ENCODE assay signal across 1 cellular context in the genomic region with DNA sequence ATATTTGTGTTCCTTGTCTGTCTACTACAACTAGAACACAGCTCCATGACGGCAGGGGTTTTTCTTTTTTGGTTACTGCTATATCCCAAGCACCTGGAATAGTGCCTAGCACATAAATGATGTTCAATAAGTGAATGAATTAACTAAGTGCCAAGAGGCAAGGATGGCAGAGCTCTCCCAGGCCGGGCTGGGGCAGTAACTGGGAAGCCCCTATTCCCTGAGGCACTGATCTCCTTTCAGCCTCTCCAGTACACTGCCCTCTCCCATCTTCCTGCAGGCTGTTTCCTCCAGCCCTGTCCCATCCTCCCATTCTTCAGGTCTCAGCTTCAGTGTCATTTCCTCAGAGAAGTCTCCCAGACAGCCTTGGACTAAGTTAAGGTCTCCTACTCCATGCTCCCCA.
TF ChIP-seq lines count a peak whose summit lies in the region.

No MANE protein-coding gene starts in this region.

TF ChIP-seq in WTC11, 78 proteins besides CTCF, POLR2A, EP300 and RAD21 (continued from another document):
- TF ChIP-seq, protein P1, sequence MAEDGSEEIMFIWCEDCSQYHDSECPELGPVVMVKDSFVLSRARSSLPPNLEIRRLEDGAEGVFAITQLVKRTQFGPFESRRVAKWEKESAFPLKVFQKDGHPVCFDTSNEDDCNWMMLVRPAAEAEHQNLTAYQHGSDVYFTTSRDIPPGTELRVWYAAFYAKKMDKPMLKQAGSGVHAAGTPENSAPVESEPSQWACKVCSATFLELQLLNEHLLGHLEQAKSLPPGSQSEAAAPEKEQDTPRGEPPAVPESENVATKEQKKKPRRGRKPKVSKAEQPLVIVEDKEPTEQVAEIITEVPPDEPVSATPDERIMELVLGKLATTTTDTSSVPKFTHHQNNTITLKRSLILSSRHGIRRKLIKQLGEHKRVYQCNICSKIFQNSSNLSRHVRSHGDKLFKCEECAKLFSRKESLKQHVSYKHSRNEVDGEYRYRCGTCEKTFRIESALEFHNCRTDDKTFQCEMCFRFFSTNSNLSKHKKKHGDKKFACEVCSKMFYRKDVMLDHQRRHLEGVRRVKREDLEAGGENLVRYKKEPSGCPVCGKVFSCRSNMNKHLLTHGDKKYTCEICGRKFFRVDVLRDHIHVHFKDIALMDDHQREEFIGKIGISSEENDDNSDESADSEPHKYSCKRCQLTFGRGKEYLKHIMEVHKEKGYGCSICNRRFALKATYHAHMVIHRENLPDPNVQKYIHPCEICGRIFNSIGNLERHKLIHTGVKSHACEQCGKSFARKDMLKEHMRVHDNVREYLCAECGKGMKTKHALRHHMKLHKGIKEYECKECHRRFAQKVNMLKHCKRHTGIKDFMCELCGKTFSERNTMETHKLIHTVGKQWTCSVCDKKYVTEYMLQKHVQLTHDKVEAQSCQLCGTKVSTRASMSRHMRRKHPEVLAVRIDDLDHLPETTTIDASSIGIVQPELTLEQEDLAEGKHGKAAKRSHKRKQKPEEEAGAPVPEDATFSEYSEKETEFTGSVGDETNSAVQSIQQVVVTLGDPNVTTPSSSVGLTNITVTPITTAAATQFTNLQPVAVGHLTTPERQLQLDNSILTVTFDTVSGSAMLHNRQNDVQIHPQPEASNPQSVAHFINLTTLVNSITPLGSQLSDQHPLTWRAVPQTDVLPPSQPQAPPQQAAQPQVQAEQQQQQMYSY (CRISPR knock-in tag; IDR thresholded peaks at IDR 0.05), result no peak
- TF ChIP-seq SMAD3 (CRISPR knock-in tag; IDR thresholded peaks at IDR 0.05; ENCODE audit: borderline replicate concordance) (no peak), GRHL2 (CRISPR knock-in tag; IDR thresholded peaks at IDR 0.05; ENCODE audit: insufficient replicate concordance, severe bottlenecking) (no peak), OVOL2 (CRISPR knock-in tag; IDR thresholded peaks at IDR 0.05; ENCODE audit: borderline replicate concordance) (no peak), FOXJ3 (CRISPR knock-in tag; IDR thresholded peaks at IDR 0.05; ENCODE audit: borderline replicate concordance) (no peak), ZNF121 (CRISPR knock-in tag; IDR thresholded peaks at IDR 0.05) (no peak), ZNF138 (CRISPR knock-in tag; conservative IDR thresholded peaks at IDR 0.05) (no peak), ZBTB43 (CRISPR knock-in tag; IDR thresholded peaks at IDR 0.05) (no peak), ZNF416 (CRISPR knock-in tag; IDR thresholded peaks at IDR 0.05) (no peak), MXD4 (CRISPR knock-in tag; IDR thresholded peaks at IDR 0.05; ENCODE audit: borderline replicate concordance) (no peak), NR3C1 (CRISPR knock-in tag; conservative IDR thresholded peaks at IDR 0.05; ENCODE audit: low read depth) (no peak), ATF2 (CRISPR knock-in tag; IDR thresholded peaks at IDR 0.05; ENCODE audit: borderline replicate concordance, low read depth) (no peak), ZNF532 (CRISPR knock-in tag; IDR thresholded peaks at IDR 0.05; ENCODE audit: borderline replicate concordance) (no peak), JUN (CRISPR knock-in tag; IDR thresholded peaks at IDR 0.05) (no peak)
- TF ChIP-seq, protein P2, sequence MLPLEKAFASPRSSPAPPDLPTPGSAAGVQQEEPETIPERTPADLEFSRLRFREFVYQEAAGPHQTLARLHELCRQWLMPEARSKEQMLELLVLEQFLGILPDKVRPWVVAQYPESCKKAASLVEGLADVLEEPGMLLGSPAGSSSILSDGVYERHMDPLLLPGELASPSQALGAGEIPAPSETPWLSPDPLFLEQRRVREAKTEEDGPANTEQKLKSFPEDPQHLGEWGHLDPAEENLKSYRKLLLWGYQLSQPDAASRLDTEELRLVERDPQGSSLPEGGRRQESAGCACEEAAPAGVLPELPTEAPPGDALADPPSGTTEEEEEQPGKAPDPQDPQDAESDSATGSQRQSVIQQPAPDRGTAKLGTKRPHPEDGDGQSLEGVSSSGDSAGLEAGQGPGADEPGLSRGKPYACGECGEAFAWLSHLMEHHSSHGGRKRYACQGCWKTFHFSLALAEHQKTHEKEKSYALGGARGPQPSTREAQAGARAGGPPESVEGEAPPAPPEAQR (CRISPR knock-in tag; IDR thresholded peaks at IDR 0.05), result no peak
- TF ChIP-seq, protein P3, sequence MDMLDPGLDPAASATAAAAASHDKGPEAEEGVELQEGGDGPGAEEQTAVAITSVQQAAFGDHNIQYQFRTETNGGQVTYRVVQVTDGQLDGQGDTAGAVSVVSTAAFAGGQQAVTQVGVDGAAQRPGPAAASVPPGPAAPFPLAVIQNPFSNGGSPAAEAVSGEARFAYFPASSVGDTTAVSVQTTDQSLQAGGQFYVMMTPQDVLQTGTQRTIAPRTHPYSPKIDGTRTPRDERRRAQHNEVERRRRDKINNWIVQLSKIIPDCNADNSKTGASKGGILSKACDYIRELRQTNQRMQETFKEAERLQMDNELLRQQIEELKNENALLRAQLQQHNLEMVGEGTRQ (CRISPR knock-in tag; IDR thresholded peaks at IDR 0.05), result no peak
